8 cellular contexts compared by ENCODE assay signal in the genomic region with DNA sequence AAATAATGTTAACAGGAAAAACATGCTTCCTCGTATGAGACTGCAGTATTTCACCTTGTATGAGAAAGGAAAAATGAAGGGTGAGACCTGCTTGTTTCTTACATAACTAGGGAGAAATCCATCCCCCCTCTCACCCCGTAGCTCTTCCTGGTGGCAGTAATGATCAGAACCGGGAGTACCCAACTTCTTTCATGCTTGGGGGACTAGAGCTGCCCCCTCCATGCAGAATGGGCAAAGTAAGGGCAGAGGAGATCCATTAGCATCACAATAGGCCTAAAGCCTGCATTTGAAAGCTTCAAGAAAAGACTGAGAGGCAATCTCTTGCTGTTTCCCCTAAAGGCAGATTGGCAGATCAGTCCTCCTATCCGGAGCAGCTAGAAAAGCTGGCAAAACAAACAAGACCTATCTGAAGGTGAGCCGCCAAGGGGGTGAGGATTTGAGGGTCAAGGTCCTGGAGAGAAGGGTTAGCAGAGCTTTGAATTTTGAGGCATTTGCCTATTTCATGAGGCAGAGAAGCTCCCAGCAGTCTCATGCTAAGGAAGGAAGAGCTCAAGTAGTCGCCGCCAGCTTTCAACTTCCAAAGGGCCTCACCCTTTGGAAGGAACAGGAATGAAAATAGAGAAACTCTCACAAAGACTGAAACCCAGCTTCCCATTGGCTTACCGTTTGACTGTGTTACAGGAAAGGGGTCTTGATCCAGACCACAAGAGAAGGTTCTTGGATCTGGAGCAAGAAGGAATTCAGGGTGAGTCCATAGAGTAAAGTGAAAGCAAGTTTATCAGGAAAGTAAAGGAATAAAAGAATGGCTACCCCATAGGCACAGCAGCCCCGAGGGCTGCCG. TPM values are rescaled to one million over a fixed set of nuclear protein-coding genes. Genes with fewer than 3 reads are reported as not detected.
A peak's percentile ranks its signal among the peaks of the same experiment; 100 is the strongest.
DNase-seq lines count a peak whose midpoint lies in the region; TF ChIP-seq lines count a peak whose summit lies in the region.

No MANE protein-coding gene starts in this region.

- H2AK5ac ChIP-seq in trophoblast cell (ENCODE audit: low read length) = no peak overlapping the region

- DNase-seq in ELF-1 (ENCODE audit: low read depth, low spot score) = peak; percentile 96
- no peak for DNase-seq in RWPE1 (ENCODE audit: low spot score)
- no peak for DNase-seq in epithelial cell of prostate (ENCODE audit: low read depth, low spot score)
- no peak for DNase-seq in trophoblast cell
- no peak for DNase-seq in DMS114 treated with DMSO at 0.1 percent for 48 hours (lab: John Stamatoyannopoulos, UW; ENCODE audit: unreplicated experiment)
- DNase-seq in NCI-H510A (lab: John Stamatoyannopoulos, UW) = no peak
- DNase-seq in GM20000 (ENCODE audit: low spot score) = no peak
- no peak for DNase-seq in ureter (ENCODE audit: low spot score)

- no peak overlapping the region for H4K12ac ChIP-seq in trophoblast cell (ENCODE audit: low read depth, low read length)

- H4K8ac ChIP-seq in trophoblast cell (ENCODE audit: low read depth, low read length) = peak overlapping the region; percentile 44

- POLR2A ChIA-PET in RWPE1 (lab: Yijun Ruan, JAX; ENCODE audit: low non-redundant PET) = no interaction called here

- no peak overlapping the region for H3K23ac ChIP-seq in trophoblast cell (ENCODE audit: low read length)

- peak overlapping the region; percentile 86 for H2BK12ac ChIP-seq in trophoblast cell (ENCODE audit: low read length)

- H3K4me3 ChIP-seq in trophoblast cell (ENCODE audit: low read depth, low read length) = no peak overlapping the region

- peak overlapping the region; percentile 83 for H4K91ac ChIP-seq in trophoblast cell (ENCODE audit: low read depth, low read length)

- peak overlapping the region; percentile 66 for H2AFZ ChIP-seq in trophoblast cell (ENCODE audit: insufficient read depth, low read length, poor library complexity)

- CTCF ChIA-PET in RWPE1 (lab: Yijun Ruan, JAX) = interaction anchor here (0.6 to 2.1 kb wide), 15 partner anchors 8 to 188 kb away, joined by 3 to 11 read pairs (median 4); no protein-coding TSS in a partner anchor

- no peaks in the 10 kb centered on the region for H3K36me3 ChIP-seq in trophoblast cell (ENCODE audit: control insufficient read depth in 1 of 2, insufficient read depth in 2 of 2, low read length in 2 of 2)

- no CpG with 5 or more reads among the region's 10 CpGs for WGBS in trophoblast cell (ENCODE audit: extremely low coverage, insufficient coverage, insufficient read length)

- H3K27me3 ChIP-seq in trophoblast cell (ENCODE audit: insufficient read depth, low read length) = no peaks in the 10 kb centered on the region

- TF ChIP-seq CTCF in RWPE1 (conservative IDR thresholded peaks at IDR 0.05; ENCODE audit: low read depth) = no peak
- no peak for TF ChIP-seq CTCF in GM20000 (IDR thresholded peaks at IDR 0.05; ENCODE audit: extremely low read depth, missing control alignments)

- H3K9ac ChIP-seq in trophoblast cell (ENCODE audit: low read length) = no peak overlapping the region

- H3K9me3 ChIP-seq in trophoblast cell (ENCODE audit: insufficient read depth, low read depth, low read length) = no peaks in the 10 kb centered on the region

- peaks cover 16 to 23% of the 10 kb centered on the region in 2 experiments for H3K4me1 ChIP-seq in trophoblast cell (ENCODE audit: control insufficient read depth in 1 of 2, insufficient read depth in 2 of 2, low read length in 2 of 2)

- H3K4ac ChIP-seq in trophoblast cell (ENCODE audit: low read depth, low read length) = peak overlapping the region; percentile 17

- H2BK5ac ChIP-seq in trophoblast cell (ENCODE audit: low read depth, low read length, poor library complexity) = peak overlapping the region; percentile 82

- peak overlapping the region; percentile 86 for H3K18ac ChIP-seq in trophoblast cell (ENCODE audit: low read length)

- H3K14ac ChIP-seq in trophoblast cell (ENCODE audit: low read length) = peak overlapping the region; percentile 71

- H3K4me2 ChIP-seq in trophoblast cell (ENCODE audit: low read length) = peak overlapping the region; percentile 66

- H3K79me2 ChIP-seq in trophoblast cell (ENCODE audit: control insufficient read depth, insufficient read depth, low read length, poor library complexity) = no peaks in the 10 kb centered on the region

- H3K79me1 ChIP-seq in trophoblast cell (ENCODE audit: low read length) = peaks cover 18% of the 10 kb centered on the region

- H2BK120ac ChIP-seq in trophoblast cell (ENCODE audit: insufficient read depth, low read length, poor library complexity) = peak overlapping the region; percentile 85

- H3K27ac ChIP-seq in RWPE1 (peak overlapping the region; percentile 74), epithelial cell of prostate (peak overlapping the region; percentile 74), trophoblast cell (ENCODE audit: low read depth, low read length) (peak overlapping the region; percentile 84)

RNA-seq across cellular contexts. Expression of a gene that starts 36.2 kb away (rescaled TPM):
- polyA plus RNA-seq in trophoblast cell (2013) = 85.0 and 88.8 TPM in 2 replicates
- total RNA-seq in ureter = 46.4 TPM

RNA-seq across cellular contexts. Expression of a gene that starts 38.4 kb away (rescaled TPM):
- polyA plus RNA-seq in trophoblast cell (2013) = 62.9 and 65.6 TPM in 2 replicates
- total RNA-seq in ureter = 19.0 TPM
